ENCODE assay signal across 1 cellular context in the genomic region with DNA sequence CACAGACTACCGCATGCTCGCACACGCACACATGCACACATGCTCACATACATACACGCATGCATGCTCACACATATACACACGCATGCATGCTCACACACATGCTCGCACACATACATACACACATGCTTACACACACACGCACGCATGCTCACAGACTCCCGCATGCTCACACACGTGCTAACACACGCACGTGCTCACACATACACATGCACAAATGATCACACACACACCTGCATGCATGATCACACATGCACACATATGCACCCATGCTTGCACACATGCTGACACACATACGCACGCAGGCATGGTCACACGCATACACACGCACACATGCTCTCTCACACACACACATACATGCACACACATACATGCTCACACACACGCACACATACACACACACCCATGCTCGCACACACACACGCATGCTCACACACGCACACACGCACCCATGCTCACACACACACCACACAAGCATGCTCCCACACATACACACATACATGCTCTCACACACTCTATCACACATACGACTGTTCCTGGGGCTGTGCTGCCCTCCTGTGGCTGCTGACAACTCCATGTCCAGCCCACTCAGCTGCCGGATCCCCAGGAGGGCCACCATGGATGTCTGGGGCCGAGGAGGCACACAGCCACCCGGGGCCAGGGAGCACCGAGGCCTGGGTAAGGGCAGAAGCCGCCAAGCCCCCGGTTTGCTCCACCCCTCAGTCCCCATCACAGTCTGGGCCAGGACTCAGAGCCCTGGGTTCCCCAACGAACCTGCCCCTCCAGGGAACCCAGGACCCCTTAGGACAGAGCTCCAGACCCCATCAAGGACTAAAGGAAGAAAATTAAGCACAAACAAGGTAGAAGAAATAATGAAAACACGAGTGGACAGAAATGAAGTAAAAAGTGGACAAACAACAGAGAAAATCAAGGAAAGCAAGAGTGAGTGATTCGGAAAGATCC.
A peak's percentile ranks its signal among the peaks of the same experiment; 100 is the strongest.
TF ChIP-seq lines count a peak whose summit lies in the region.

No MANE protein-coding gene starts in this region.

TF ChIP-seq in HepG2, 621 proteins besides CTCF, POLR2A, EP300 and RAD21 (continued from another document and continues in another):
- TF ChIP-seq, protein P1, sequence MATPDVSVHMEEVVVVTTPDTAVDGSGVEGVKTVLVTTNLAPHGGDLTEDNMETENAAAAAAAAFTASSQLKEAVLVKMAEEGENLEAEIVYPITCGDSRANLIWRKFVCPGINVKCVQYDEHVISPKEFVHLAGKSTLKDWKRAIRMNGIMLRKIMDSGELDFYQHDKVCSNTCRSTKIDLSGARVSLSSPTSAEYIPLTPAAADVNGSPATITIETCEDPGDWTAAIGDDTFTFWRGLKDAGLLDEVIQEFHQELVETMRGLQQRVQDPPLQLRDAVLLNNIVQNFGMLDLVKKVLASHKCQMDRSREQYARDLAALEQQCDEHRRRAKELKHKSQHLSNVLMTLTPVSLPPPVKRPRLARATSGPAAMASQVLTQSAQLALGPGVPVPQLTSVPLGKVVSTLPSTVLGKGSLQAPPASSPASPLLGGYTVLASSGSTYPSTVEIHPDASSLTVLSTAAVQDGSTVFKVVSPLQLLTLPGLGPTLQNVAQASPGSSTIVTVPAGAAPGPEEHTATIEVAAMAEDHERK (CRISPR knock-in tag; IDR thresholded peaks at IDR 0.05; ENCODE audit: low read depth): no peak
- TF ChIP-seq HOXA3 (CRISPR knock-in tag; IDR thresholded peaks at IDR 0.05) (no peak), SPEN (CRISPR knock-in tag; IDR thresholded peaks at IDR 0.05; ENCODE audit: low read depth) (peak; percentile 51; the same call in 1 of the 2 replicates), AGO2 (optimal IDR thresholded peaks at IDR 0.05; ENCODE audit: low read depth, low read length) (no peak), ZSCAN25 (CRISPR knock-in tag; IDR thresholded peaks at IDR 0.05) (no peak), HOXA5 (CRISPR knock-in tag; IDR thresholded peaks at IDR 0.05) (no peak), STAG1 (CRISPR knock-in tag; IDR thresholded peaks at IDR 0.05) (peak; percentile 97), ZNF563 (CRISPR knock-in tag; IDR thresholded peaks at IDR 0.05) (peak; percentile 38; the same call in 1 of the 2 replicates), ZKSCAN8 (CRISPR knock-in tag; IDR thresholded peaks at IDR 0.05; ENCODE audit: borderline replicate concordance) (no peak), XRCC5 (optimal IDR thresholded peaks at IDR 0.05; ENCODE audit: low read length) (peak; percentile 48), BRCA1 (CRISPR knock-in tag; IDR thresholded peaks at IDR 0.05) (no peak), SIN3B (IDR thresholded peaks at IDR 0.05; ENCODE audit: low read length) (no peak), ZNF24 (IDR thresholded peaks at IDR 0.05) (no peak), ISL2 (CRISPR knock-in tag; IDR thresholded peaks at IDR 0.05) (no peak), MEF2D (CRISPR knock-in tag; IDR thresholded peaks at IDR 0.05) (no peak), ZBTB38 (CRISPR knock-in tag; IDR thresholded peaks at IDR 0.05) (peak; percentile 41; the same call in 1 of the 2 replicates), ZNF260 (CRISPR knock-in tag; IDR thresholded peaks at IDR 0.05; ENCODE audit: borderline replicate concordance, low read depth) (no peak), ZNF569 (CRISPR knock-in tag; IDR thresholded peaks at IDR 0.05; ENCODE audit: borderline replicate concordance) (no peak), NONO (IDR thresholded peaks at IDR 0.05) (no peak), NONO (CRISPR knock-in tag; conservative IDR thresholded peaks at IDR 0.05) (peak; percentile 53; the same call in 1 of the 2 replicates), HNRNPUL1 (IDR thresholded peaks at IDR 0.05; ENCODE audit: low read depth, low read length) (no peak), MTF1 (CRISPR knock-in tag; IDR thresholded peaks at IDR 0.05) (no peak), GPN1 (CRISPR knock-in tag; IDR thresholded peaks at IDR 0.05; ENCODE audit: borderline replicate concordance) (no peak), ZBTB20 (CRISPR knock-in tag; IDR thresholded peaks at IDR 0.05; ENCODE audit: borderline replicate concordance, low read depth) (peak; percentile 35; the same call in 1 of the 2 replicates), HNRNPL (IDR thresholded peaks at IDR 0.05; ENCODE audit: low read depth, low read length) (0 out of 2 replicates have a peak, but pooled peaks have one; percentile 24), ZNF850 (CRISPR knock-in tag; conservative IDR thresholded peaks at IDR 0.05) (no peak), ZNF225 (CRISPR knock-in tag; IDR thresholded peaks at IDR 0.05) (peak; percentile 59; the same call in 1 of the 2 replicates), SMYD3 (CRISPR knock-in tag; IDR thresholded peaks at IDR 0.05) (no peak), ZFP36L2 (CRISPR knock-in tag; IDR thresholded peaks at IDR 0.05) (no peak), PCBP1 (IDR thresholded peaks at IDR 0.05; ENCODE audit: borderline replicate concordance, low read depth, low read length) (no peak), SMAD3 (CRISPR knock-in tag; IDR thresholded peaks at IDR 0.05) (no peak), CBX5 (CRISPR knock-in tag; IDR thresholded peaks at IDR 0.05; ENCODE audit: borderline replicate concordance) (no peak; the same call in 1 of the 2 replicates), YEATS4 (CRISPR knock-in tag; IDR thresholded peaks at IDR 0.05; ENCODE audit: borderline replicate concordance) (no peak), RBAK (CRISPR knock-in tag; IDR thresholded peaks at IDR 0.05) (no peak), GABPB1 (CRISPR knock-in tag; IDR thresholded peaks at IDR 0.05) (0 out of 2 replicates have a peak, but pooled peaks have one; percentile 39), SAP130 (CRISPR knock-in tag; IDR thresholded peaks at IDR 0.05; ENCODE audit: low read depth) (0 out of 2 replicates have a peak, but pooled peaks have one; percentile 18), FOSL1 (CRISPR knock-in tag; IDR thresholded peaks at IDR 0.05; ENCODE audit: borderline replicate concordance) (no peak), ZFAT (CRISPR knock-in tag; conservative IDR thresholded peaks at IDR 0.05) (no peak), ZNF724P (CRISPR knock-in tag; IDR thresholded peaks at IDR 0.05; ENCODE audit: borderline replicate concordance) (no peak), MLLT10 (CRISPR knock-in tag; IDR thresholded peaks at IDR 0.05) (no peak), TRIM24 (CRISPR knock-in tag; IDR thresholded peaks at IDR 0.05) (no peak), ZNF619 (CRISPR knock-in tag; IDR thresholded peaks at IDR 0.05) (no peak), EHMT2 (IDR thresholded peaks at IDR 0.05; ENCODE audit: borderline replicate concordance, low read depth, low read length) (no peak), RBFOX2 (IDR thresholded peaks at IDR 0.05; ENCODE audit: low read depth, low read length) (no peak), SMAD1 (CRISPR knock-in tag; IDR thresholded peaks at IDR 0.05; ENCODE audit: borderline replicate concordance, low read depth) (0 out of 2 replicates have a peak, but pooled peaks have one; percentile 58), MTA1 (CRISPR knock-in tag; IDR thresholded peaks at IDR 0.05; ENCODE audit: borderline replicate concordance) (0 out of 2 replicates have a peak, but pooled peaks have one; percentile 45), SCMH1 (CRISPR knock-in tag; IDR thresholded peaks at IDR 0.05; ENCODE audit: borderline replicate concordance) (no peak), SRSF4 (IDR thresholded peaks at IDR 0.05; ENCODE audit: low read depth, low read length, poor library complexity, severe bottlenecking) (no peak), ZNF30 (CRISPR knock-in tag; IDR thresholded peaks at IDR 0.05) (no peak)
- TF ChIP-seq, protein P2, sequence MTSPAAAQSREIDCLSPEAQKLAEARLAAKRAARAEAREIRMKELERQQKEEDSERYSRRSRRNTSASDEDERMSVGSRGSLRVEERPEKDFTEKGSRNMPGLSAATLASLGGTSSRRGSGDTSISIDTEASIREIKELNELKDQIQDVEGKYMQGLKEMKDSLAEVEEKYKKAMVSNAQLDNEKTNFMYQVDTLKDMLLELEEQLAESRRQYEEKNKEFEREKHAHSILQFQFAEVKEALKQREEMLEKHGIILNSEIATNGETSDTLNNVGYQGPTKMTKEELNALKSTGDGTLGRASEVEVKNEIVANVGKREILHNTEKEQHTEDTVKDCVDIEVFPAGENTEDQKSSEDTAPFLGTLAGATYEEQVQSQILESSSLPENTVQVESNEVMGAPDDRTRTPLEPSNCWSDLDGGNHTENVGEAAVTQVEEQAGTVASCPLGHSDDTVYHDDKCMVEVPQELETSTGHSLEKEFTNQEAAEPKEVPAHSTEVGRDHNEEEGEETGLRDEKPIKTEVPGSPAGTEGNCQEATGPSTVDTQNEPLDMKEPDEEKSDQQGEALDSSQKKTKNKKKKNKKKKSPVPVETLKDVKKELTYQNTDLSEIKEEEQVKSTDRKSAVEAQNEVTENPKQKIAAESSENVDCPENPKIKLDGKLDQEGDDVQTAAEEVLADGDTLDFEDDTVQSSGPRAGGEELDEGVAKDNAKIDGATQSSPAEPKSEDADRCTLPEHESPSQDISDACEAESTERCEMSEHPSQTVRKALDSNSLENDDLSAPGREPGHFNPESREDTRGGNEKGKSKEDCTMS (CRISPR knock-in tag; conservative IDR thresholded peaks at IDR 0.05): no peak
- TF ChIP-seq, protein P3, sequence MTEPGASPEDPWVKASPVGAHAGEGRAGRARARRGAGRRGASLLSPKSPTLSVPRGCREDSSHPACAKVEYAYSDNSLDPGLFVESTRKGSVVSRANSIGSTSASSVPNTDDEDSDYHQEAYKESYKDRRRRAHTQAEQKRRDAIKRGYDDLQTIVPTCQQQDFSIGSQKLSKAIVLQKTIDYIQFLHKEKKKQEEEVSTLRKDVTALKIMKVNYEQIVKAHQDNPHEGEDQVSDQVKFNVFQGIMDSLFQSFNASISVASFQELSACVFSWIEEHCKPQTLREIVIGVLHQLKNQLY (CRISPR knock-in tag; IDR thresholded peaks at IDR 0.05): no peak
- TF ChIP-seq, protein P4, sequence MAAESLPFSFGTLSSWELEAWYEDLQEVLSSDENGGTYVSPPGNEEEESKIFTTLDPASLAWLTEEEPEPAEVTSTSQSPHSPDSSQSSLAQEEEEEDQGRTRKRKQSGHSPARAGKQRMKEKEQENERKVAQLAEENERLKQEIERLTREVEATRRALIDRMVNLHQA (CRISPR knock-in tag; IDR thresholded peaks at IDR 0.05): no peak
- TF ChIP-seq, protein P5, sequence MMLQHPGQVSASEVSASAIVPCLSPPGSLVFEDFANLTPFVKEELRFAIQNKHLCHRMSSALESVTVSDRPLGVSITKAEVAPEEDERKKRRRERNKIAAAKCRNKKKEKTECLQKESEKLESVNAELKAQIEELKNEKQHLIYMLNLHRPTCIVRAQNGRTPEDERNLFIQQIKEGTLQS (CRISPR knock-in tag; IDR thresholded peaks at IDR 0.05): no peak
- TF ChIP-seq, protein P6, sequence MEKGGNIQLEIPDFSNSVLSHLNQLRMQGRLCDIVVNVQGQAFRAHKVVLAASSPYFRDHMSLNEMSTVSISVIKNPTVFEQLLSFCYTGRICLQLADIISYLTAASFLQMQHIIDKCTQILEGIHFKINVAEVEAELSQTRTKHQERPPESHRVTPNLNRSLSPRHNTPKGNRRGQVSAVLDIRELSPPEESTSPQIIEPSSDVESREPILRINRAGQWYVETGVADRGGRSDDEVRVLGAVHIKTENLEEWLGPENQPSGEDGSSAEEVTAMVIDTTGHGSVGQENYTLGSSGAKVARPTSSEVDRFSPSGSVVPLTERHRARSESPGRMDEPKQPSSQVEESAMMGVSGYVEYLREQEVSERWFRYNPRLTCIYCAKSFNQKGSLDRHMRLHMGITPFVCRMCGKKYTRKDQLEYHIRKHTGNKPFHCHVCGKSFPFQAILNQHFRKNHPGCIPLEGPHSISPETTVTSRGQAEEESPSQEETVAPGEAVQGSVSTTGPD (CRISPR knock-in tag; IDR thresholded peaks at IDR 0.05): no peak
- TF ChIP-seq, protein P7, sequence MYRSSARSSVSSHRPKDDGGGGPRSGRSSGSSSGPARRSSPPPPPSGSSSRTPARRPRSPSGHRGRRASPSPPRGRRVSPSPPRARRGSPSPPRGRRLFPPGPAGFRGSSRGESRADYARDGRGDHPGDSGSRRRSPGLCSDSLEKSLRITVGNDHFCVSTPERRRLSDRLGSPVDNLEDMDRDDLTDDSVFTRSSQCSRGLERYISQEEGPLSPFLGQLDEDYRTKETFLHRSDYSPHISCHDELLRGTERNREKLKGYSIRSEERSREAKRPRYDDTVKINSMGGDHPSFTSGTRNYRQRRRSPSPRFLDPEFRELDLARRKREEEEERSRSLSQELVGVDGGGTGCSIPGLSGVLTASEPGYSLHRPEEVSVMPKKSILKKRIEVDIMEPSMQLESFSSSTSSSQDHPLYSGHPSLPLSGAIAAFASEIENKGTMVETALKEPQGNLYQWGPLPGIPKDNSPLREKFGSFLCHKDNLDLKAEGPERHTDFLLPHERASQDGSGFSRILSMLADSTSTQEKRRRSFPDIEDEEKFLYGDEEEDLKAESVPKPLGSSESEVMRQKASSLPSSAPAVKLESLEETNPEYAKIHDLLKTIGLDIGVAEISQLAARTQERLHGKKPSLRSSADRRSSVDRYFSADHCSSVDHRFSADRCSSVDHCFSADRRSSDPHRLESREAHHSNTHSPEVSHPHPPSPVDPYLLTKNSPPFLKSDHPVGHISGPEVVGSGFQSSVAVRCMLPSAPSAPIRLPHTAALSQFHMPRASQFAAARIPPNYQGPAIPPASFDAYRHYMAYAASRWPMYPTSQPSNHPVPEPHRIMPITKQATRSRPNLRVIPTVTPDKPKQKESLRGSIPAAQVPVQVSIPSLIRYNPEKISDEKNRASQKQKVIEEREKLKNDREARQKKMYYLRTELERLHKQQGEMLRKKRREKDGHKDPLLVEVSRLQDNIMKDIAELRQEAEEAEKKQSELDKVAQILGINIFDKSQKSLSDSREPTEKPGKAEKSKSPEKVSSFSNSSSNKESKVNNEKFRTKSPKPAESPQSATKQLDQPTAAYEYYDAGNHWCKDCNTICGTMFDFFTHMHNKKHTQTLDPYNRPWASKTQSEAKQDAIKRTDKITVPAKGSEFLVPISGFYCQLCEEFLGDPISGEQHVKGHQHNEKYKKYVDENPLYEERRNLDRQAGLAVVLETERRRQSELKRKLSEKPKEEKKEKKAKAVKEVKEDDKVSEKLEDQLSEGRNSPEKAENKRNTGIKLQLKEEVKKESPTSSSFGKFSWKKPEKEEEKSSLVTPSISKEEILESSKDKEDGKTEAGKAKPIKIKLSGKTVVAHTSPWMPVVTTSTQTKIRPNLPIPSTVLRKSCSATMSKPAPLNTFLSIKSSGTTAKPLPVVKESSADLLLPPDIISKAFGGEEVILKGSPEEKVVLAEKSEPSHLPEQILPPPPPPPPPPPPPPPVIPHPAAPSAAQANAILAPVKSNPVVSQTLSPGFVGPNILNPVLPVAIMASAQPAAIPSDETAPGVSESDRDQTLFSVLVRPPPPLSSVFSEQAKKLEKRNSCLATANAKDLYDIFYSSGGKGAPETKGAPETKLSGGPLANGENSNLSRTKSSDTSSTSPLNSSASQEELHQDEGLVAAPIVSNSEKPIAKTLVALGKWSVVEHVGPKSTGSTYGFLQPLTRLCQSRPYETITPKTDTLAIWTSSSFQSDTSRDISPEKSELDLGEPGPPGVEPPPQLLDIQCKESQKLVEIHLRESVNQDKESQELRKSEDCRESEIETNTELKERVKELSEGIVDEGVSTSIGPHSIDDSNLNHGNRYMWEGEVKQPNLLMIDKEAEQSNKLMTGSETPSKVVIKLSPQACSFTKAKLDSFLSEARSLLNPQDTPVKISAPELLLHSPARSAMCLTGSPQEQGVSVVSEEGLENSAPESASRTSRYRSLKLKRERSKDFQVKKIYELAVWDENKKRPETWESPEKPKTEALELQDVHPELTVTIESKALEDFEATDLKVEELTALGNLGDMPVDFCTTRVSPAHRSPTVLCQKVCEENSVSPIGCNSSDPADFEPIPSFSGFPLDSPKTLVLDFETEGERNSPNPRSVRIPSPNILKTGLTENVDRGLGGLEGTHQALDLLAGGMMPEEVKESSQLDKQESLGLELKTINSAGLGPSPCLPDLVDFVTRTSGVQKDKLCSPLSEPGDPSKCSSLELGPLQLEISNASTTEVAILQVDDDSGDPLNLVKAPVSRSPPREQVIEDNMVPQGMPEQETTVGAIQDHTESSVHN (CRISPR knock-in tag; IDR thresholded peaks at IDR 0.05): peak; percentile 16; the same call in 1 of the 2 replicates
